1 cellular context compared by ENCODE assay signal in the genomic region with DNA sequence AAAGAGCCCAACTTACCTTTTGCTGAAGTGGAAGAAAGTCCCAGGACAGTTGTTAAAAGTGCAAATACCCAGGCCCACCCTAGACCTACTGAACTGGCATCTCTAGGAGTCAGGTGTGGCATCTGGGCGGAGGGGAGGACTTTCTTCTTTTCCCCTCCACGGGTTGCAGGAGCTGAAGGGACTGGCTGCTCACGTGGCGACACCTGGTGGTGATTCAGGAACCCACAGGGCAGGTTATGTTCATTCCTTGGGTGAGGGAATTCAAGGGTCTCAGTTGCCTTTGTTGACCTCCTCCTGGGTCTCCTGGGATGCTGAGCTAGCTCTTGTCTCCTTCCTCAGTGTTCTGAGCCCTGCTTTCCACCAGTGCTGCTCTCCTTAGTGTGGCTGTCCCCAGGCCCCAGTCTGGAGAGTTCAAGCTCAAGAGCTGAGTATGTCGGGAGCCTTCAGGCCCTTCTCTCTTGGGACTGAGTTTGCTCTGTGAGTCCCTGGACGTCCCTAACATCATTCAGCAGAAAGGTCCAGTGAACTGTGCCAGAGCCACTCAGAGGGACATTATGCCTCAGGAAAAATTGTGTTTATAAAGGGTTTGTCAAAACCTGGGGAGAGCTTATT.
TF ChIP-seq lines count a peak whose summit lies in the region.

No MANE protein-coding gene starts in this region.

TF ChIP-seq in GM12878, 131 proteins besides CTCF, POLR2A, EP300 and RAD21 (continued from another document):
- TF ChIP-seq, protein P1, sequence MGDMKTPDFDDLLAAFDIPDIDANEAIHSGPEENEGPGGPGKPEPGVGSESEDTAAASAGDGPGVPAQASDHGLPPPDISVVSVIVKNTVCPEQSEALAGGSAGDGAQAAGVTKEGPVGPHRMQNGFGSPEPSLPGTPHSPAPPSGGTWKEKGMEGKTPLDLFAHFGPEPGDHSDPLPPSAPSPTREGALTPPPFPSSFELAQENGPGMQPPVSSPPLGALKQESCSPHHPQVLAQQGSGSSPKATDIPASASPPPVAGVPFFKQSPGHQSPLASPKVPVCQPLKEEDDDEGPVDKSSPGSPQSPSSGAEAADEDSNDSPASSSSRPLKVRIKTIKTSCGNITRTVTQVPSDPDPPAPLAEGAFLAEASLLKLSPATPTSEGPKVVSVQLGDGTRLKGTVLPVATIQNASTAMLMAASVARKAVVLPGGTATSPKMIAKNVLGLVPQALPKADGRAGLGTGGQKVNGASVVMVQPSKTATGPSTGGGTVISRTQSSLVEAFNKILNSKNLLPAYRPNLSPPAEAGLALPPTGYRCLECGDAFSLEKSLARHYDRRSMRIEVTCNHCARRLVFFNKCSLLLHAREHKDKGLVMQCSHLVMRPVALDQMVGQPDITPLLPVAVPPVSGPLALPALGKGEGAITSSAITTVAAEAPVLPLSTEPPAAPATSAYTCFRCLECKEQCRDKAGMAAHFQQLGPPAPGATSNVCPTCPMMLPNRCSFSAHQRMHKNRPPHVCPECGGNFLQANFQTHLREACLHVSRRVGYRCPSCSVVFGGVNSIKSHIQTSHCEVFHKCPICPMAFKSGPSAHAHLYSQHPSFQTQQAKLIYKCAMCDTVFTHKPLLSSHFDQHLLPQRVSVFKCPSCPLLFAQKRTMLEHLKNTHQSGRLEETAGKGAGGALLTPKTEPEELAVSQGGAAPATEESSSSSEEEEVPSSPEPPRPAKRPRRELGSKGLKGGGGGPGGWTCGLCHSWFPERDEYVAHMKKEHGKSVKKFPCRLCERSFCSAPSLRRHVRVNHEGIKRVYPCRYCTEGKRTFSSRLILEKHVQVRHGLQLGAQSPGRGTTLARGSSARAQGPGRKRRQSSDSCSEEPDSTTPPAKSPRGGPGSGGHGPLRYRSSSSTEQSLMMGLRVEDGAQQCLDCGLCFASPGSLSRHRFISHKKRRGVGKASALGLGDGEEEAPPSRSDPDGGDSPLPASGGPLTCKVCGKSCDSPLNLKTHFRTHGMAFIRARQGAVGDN (IDR thresholded peaks at IDR 0.05): no peak
- TF ChIP-seq SIN3A (IDR thresholded peaks at IDR 0.05; ENCODE audit: low read depth, low read length) (no peak), IRF4 (IDR thresholded peaks at IDR 0.05; ENCODE audit: low read depth, low read length) (no peak), YY1 (IDR thresholded peaks at IDR 0.05; ENCODE audit: low read depth, low read length) (peak; percentile 56; the same call in 1 of the 2 replicates), MEF2B (IDR thresholded peaks at IDR 0.05; ENCODE audit: partially characterized antibody, poor library complexity, severe bottlenecking) (no peak), SIX5 (IDR thresholded peaks at IDR 0.05; ENCODE audit: low read depth, low read length, severe bottlenecking) (no peak), GABPA (IDR thresholded peaks at IDR 0.05; ENCODE audit: low read depth) (no peak), SUPT20H (IDR thresholded peaks at IDR 0.05; ENCODE audit: borderline replicate concordance, control insufficient read depth, low read depth, low read length) (no peak), ZNF217 (IDR thresholded peaks at IDR 0.05) (no peak), FOS (IDR thresholded peaks at IDR 0.05; ENCODE audit: borderline replicate concordance, extremely low read depth, insufficient read length) (no peak), BACH1 (IDR thresholded peaks at IDR 0.05; ENCODE audit: borderline replicate concordance) (no peak), RB1 (IDR thresholded peaks at IDR 0.05; ENCODE audit: borderline replicate concordance) (no peak), CREB1 (IDR thresholded peaks at IDR 0.05; ENCODE audit: low read depth) (no peak), JUND (IDR thresholded peaks at IDR 0.05; ENCODE audit: low read depth, low read length) (no peak)
- TF ChIP-seq, protein P2, sequence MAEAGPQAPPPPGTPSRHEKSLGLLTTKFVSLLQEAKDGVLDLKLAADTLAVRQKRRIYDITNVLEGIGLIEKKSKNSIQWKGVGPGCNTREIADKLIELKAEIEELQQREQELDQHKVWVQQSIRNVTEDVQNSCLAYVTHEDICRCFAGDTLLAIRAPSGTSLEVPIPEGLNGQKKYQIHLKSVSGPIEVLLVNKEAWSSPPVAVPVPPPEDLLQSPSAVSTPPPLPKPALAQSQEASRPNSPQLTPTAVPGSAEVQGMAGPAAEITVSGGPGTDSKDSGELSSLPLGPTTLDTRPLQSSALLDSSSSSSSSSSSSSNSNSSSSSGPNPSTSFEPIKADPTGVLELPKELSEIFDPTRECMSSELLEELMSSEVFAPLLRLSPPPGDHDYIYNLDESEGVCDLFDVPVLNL (IDR thresholded peaks at IDR 0.05; ENCODE audit: low read depth, low read length): no peak
- TF ChIP-seq, protein P3, sequence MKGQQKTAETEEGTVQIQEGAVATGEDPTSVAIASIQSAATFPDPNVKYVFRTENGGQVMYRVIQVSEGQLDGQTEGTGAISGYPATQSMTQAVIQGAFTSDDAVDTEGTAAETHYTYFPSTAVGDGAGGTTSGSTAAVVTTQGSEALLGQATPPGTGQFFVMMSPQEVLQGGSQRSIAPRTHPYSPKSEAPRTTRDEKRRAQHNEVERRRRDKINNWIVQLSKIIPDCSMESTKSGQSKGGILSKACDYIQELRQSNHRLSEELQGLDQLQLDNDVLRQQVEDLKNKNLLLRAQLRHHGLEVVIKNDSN (IDR thresholded peaks at IDR 0.05; ENCODE audit: borderline replicate concordance, extremely low read length, insufficient read depth, low read depth, low read length): no peak
